In the genomic region with DNA sequence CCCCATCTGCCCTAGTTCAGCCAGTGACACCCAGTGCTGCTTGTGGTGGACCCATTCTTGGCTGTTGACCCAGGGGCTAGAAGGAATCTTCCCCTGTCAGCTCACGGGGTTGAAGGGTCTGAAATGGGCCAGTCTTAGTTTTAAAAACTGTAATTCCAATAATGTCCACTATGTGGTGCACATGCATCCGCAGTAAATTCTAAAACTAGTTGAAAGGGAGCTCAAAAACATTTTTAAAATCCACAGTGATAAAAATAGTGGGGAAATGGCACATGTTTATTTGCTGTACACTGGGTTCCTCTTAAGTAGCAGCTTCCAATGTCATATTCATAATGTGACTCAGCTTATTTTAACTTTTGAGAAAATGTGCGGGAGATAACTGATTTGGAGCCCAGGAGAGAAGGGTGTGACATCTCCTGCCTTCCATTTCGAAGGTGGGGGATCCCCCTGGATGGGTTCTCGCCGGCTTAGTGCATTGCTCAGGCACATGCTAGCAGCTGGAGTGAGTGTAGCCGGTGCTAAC, we compare ENCODE assay signal across 8 cellular contexts. TPM values are rescaled to one million over a fixed set of nuclear protein-coding genes. Genes with fewer than 3 reads are reported as not detected.
DNase-seq lines count a peak whose midpoint lies in the region; TF ChIP-seq lines count a peak whose summit lies in the region.

No MANE protein-coding gene starts in this region.

- DNase-seq in Daoy (ENCODE audit: low read depth) (peak; percentile 25), MV-4-11 (lab: John Stamatoyannopoulos, UW) (peak; percentile 43), WERI-Rb-1 (no peak), foreskin fibroblast (peak in 1 of 2 donors; percentile 63), middle frontal gyrus (ENCODE audit: extremely low spot score, low spot score) (no peak), HK-2 (ENCODE audit: unreplicated experiment) (no peak)

- H3K4me3 ChIP-seq in WERI-Rb-1 (ENCODE audit: low read depth, low read length) (no peak overlapping the region), foreskin fibroblast (ENCODE audit: low read depth in 1 of 2, low read length in 2 of 2) (no peak overlapping the region), neutrophil (ENCODE audit: low read depth in 1 of 2, low read length in 1 of 2) (no peak overlapping the region)

- H3K36me3 ChIP-seq in WERI-Rb-1: peaks cover 22% of the 10 kb centered on the region
- no peaks in the 10 kb centered on the region for H3K36me3 ChIP-seq in neutrophil

- no peaks in the 10 kb centered on the region for H3K4me1 ChIP-seq in neutrophil (ENCODE audit: control insufficient read depth in 1 of 2, insufficient read depth in 1 of 2, low read depth in 1 of 2, low read length in 1 of 2)

- no peak overlapping the region for H3K27ac ChIP-seq in 22Rv1
- no peak overlapping the region for H3K27ac ChIP-seq in WERI-Rb-1
- H3K27ac ChIP-seq in neutrophil: no peak overlapping the region

- H3K9me3 ChIP-seq in WERI-Rb-1 (ENCODE audit: severe bottlenecking): no peaks in the 10 kb centered on the region
- H3K9me3 ChIP-seq in neutrophil: no peaks in the 10 kb centered on the region

- TF ChIP-seq CTCF in 22Rv1 (IDR thresholded peaks at IDR 0.05): peak; percentile 92
- peak; percentile 42; the same call in 1 of the 2 replicates for TF ChIP-seq CTCF in WERI-Rb-1 (IDR thresholded peaks at IDR 0.05; ENCODE audit: low read depth, low read length)
- TF ChIP-seq CTCF in foreskin fibroblast (IDR thresholded peaks at IDR 0.05; ENCODE audit: low read depth, low read length): peak; percentile 57
- peak; percentile 79 for TF ChIP-seq CTCF in neutrophil (IDR thresholded peaks at IDR 0.05)

- H3K27me3 ChIP-seq in WERI-Rb-1 (ENCODE audit: insufficient read depth, low read depth, severe bottlenecking) (no peaks in the 10 kb centered on the region), neutrophil (peaks cover 20% of the 10 kb centered on the region)

RNA-seq across cellular contexts. Expression of gene GRHL1, which starts 32.8 kb away (rescaled TPM):
- 2.2 TPM in 2 replicates for total RNA-seq in Daoy (2014; rRNA removed; shearing (Covaris generic))

RNA-seq across cellular contexts. Expression of gene KLF11, which starts 59.1 kb away (rescaled TPM):
- total RNA-seq in Daoy (2014; rRNA removed; shearing (Covaris generic)): 3.9 and 4.9 TPM in 2 replicates

Comparison
In these comparisons a context has a peak if more than half of its experiments do, and no peak if none do; other contexts are left out.
1. CTCF ChIP-seq: peak in every context shown above with its lines; median percentile 92 in 22Rv1; 79 in neutrophil; 57 in foreskin fibroblast; 42 in WERI-Rb-1.
2. DNase-seq: peak in Daoy (single experiment) and MV-4-11 (single experiment); none in WERI-Rb-1 (single experiment), middle frontal gyrus (single experiment) and HK-2 (single experiment).